In genomic region chr6:87700729-87701675, GRCh38 we compare ENCODE assay signal across 1 cellular context.
TF ChIP-seq lines count a peak whose summit lies in the region.

No MANE protein-coding gene starts in this region.

TF ChIP-seq in HepG2, 621 proteins besides CTCF, POLR2A, EP300 and RAD21 (continued from another document and continues in another):
- TF ChIP-seq ZNF687 (CRISPR knock-in tag; IDR thresholded peaks at IDR 0.05) (no peak), GTF3A (CRISPR knock-in tag; conservative IDR thresholded peaks at IDR 0.05) (no peak), PAWR (CRISPR knock-in tag; IDR thresholded peaks at IDR 0.05; ENCODE audit: borderline replicate concordance) (no peak), PAF1 (CRISPR knock-in tag; IDR thresholded peaks at IDR 0.05) (no peak), JUN (CRISPR knock-in tag; IDR thresholded peaks at IDR 0.05) (no peak), ZBTB42 (CRISPR knock-in tag; IDR thresholded peaks at IDR 0.05) (no peak), EEA1 (CRISPR knock-in tag; IDR thresholded peaks at IDR 0.05; ENCODE audit: borderline replicate concordance) (no peak), SAP130 (CRISPR knock-in tag; IDR thresholded peaks at IDR 0.05; ENCODE audit: low read depth) (peak; percentile 74), NR2F1 (CRISPR knock-in tag; IDR thresholded peaks at IDR 0.05) (no peak), ZNF282 (IDR thresholded peaks at IDR 0.05; ENCODE audit: partially characterized antibody) (no peak), NKX3-1 (CRISPR knock-in tag; IDR thresholded peaks at IDR 0.05) (no peak), MTA1 (CRISPR knock-in tag; IDR thresholded peaks at IDR 0.05; ENCODE audit: borderline replicate concordance) (no peak), MIER2 (CRISPR knock-in tag; IDR thresholded peaks at IDR 0.05) (no peak), ZFX (CRISPR knock-in tag; IDR thresholded peaks at IDR 0.05; ENCODE audit: low read depth) (no peak), ZEB1 (IDR thresholded peaks at IDR 0.05; ENCODE audit: insufficient replicate concordance, low read depth) (no peak), ZNF383 (CRISPR knock-in tag; IDR thresholded peaks at IDR 0.05; ENCODE audit: borderline replicate concordance) (no peak; the same call in 1 of the 2 replicates), NFIC (IDR thresholded peaks at IDR 0.05; ENCODE audit: low read length) (no peak), THAP8 (CRISPR knock-in tag; IDR thresholded peaks at IDR 0.05; ENCODE audit: borderline replicate concordance) (no peak), ZFP36L2 (CRISPR knock-in tag; IDR thresholded peaks at IDR 0.05) (no peak), ZBTB3 (CRISPR knock-in tag; IDR thresholded peaks at IDR 0.05; ENCODE audit: borderline replicate concordance, low read depth) (no peak), SIN3B (IDR thresholded peaks at IDR 0.05; ENCODE audit: low read length) (0 out of 2 replicates have a peak, but pooled peaks have one; percentile 13), ZNF777 (CRISPR knock-in tag; IDR thresholded peaks at IDR 0.05) (no peak), ELK4 (CRISPR knock-in tag; IDR thresholded peaks at IDR 0.05; ENCODE audit: borderline replicate concordance) (no peak), GLI4 (CRISPR knock-in tag; IDR thresholded peaks at IDR 0.05; ENCODE audit: borderline replicate concordance) (no peak), ZKSCAN5 (CRISPR knock-in tag; IDR thresholded peaks at IDR 0.05) (no peak), ZFP37 (CRISPR knock-in tag; IDR thresholded peaks at IDR 0.05; ENCODE audit: borderline replicate concordance) (no peak), MYPOP (CRISPR knock-in tag; IDR thresholded peaks at IDR 0.05) (no peak), ZNF883 (CRISPR knock-in tag; IDR thresholded peaks at IDR 0.05; ENCODE audit: not compliant biosample characterization) (no peak), MEIS2 (CRISPR knock-in tag; IDR thresholded peaks at IDR 0.05) (0 out of 2 replicates have a peak, but pooled peaks have one; percentile 8), BRF2 (CRISPR knock-in tag; IDR thresholded peaks at IDR 0.05) (no peak), PHF21A (CRISPR knock-in tag; IDR thresholded peaks at IDR 0.05) (no peak)
- TF ChIP-seq, protein P1, sequence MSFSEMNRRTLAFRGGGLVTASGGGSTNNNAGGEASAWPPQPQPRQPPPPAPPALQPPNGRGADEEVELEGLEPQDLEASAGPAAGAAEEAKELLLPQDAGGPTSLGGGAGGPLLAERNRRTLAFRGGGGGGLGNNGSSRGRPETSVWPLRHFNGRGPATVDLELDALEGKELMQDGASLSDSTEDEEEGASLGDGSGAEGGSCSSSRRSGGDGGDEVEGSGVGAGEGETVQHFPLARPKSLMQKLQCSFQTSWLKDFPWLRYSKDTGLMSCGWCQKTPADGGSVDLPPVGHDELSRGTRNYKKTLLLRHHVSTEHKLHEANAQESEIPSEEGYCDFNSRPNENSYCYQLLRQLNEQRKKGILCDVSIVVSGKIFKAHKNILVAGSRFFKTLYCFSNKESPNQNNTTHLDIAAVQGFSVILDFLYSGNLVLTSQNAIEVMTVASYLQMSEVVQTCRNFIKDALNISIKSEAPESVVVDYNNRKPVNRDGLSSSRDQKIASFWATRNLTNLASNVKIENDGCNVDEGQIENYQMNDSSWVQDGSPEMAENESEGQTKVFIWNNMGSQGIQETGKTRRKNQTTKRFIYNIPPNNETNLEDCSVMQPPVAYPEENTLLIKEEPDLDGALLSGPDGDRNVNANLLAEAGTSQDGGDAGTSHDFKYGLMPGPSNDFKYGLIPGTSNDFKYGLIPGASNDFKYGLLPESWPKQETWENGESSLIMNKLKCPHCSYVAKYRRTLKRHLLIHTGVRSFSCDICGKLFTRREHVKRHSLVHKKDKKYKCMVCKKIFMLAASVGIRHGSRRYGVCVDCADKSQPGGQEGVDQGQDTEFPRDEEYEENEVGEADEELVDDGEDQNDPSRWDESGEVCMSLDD (CRISPR knock-in tag; IDR thresholded peaks at IDR 0.05; ENCODE audit: borderline replicate concordance) = peak; percentile 57; the same call in 1 of the 2 replicates
- TF ChIP-seq, protein P2, sequence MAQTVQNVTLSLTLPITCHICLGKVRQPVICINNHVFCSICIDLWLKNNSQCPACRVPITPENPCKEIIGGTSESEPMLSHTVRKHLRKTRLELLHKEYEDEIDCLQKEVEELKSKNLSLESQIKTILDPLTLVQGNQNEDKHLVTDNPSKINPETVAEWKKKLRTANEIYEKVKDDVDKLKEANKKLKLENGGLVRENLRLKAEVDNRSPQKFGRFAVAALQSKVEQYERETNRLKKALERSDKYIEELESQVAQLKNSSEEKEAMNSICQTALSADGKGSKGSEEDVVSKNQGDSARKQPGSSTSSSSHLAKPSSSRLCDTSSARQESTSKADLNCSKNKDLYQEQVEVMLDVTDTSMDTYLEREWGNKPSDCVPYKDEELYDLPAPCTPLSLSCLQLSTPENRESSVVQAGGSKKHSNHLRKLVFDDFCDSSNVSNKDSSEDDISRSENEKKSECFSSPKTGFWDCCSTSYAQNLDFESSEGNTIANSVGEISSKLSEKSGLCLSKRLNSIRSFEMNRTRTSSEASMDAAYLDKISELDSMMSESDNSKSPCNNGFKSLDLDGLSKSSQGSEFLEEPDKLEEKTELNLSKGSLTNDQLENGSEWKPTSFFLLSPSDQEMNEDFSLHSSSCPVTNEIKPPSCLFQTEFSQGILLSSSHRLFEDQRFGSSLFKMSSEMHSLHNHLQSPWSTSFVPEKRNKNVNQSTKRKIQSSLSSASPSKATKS (CRISPR knock-in tag; IDR thresholded peaks at IDR 0.05) = no peak
- TF ChIP-seq, protein P3, sequence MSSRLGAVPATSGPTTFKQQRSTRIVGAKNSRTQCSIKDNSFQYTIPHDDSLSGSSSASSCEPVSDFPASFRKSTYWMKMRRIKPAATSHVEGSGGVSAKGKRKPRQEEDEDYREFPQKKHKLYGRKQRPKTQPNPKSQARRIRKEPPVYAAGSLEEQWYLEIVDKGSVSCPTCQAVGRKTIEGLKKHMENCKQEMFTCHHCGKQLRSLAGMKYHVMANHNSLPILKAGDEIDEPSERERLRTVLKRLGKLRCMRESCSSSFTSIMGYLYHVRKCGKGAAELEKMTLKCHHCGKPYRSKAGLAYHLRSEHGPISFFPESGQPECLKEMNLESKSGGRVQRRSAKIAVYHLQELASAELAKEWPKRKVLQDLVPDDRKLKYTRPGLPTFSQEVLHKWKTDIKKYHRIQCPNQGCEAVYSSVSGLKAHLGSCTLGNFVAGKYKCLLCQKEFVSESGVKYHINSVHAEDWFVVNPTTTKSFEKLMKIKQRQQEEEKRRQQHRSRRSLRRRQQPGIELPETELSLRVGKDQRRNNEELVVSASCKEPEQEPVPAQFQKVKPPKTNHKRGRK (CRISPR knock-in tag; IDR thresholded peaks at IDR 0.05) = no peak
- TF ChIP-seq, protein P4, sequence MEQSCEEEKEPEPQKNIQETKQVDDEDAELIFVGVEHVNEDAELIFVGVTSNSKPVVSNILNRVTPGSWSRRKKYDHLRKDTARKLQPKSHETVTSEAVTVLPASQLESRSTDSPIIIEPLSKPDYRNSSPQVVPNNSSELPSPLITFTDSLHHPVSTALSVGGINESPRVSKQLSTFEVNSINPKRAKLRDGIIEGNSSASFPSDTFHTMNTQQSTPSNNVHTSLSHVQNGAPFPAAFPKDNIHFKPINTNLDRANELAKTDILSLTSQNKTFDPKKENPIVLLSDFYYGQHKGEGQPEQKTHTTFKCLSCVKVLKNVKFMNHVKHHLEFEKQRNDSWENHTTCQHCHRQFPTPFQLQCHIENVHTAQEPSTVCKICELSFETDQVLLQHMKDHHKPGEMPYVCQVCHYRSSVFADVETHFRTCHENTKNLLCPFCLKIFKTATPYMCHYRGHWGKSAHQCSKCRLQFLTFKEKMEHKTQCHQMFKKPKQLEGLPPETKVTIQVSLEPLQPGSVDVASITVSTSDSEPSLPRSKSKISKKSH (CRISPR knock-in tag; IDR thresholded peaks at IDR 0.05; ENCODE audit: borderline replicate concordance) = no peak
- TF ChIP-seq, protein P5, sequence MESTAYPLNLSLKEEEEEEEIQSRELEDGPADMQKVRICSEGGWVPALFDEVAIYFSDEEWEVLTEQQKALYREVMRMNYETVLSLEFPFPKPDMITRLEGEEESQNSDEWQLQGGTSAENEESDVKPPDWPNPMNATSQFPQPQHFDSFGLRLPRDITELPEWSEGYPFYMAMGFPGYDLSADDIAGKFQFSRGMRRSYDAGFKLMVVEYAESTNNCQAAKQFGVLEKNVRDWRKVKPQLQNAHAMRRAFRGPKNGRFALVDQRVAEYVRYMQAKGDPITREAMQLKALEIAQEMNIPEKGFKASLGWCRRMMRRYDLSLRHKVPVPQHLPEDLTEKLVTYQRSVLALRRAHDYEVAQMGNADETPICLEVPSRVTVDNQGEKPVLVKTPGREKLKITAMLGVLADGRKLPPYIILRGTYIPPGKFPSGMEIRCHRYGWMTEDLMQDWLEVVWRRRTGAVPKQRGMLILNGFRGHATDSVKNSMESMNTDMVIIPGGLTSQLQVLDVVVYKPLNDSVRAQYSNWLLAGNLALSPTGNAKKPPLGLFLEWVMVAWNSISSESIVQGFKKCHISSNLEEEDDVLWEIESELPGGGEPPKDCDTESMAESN (CRISPR knock-in tag; conservative IDR thresholded peaks at IDR 0.05) = no peak
- TF ChIP-seq, protein P6, sequence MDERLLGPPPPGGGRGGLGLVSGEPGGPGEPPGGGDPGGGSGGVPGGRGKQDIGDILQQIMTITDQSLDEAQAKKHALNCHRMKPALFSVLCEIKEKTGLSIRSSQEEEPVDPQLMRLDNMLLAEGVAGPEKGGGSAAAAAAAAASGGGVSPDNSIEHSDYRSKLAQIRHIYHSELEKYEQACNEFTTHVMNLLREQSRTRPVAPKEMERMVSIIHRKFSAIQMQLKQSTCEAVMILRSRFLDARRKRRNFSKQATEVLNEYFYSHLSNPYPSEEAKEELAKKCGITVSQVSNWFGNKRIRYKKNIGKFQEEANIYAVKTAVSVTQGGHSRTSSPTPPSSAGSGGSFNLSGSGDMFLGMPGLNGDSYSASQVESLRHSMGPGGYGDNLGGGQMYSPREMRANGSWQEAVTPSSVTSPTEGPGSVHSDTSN (CRISPR knock-in tag; IDR thresholded peaks at IDR 0.05) = no peak
- TF ChIP-seq, protein P7, sequence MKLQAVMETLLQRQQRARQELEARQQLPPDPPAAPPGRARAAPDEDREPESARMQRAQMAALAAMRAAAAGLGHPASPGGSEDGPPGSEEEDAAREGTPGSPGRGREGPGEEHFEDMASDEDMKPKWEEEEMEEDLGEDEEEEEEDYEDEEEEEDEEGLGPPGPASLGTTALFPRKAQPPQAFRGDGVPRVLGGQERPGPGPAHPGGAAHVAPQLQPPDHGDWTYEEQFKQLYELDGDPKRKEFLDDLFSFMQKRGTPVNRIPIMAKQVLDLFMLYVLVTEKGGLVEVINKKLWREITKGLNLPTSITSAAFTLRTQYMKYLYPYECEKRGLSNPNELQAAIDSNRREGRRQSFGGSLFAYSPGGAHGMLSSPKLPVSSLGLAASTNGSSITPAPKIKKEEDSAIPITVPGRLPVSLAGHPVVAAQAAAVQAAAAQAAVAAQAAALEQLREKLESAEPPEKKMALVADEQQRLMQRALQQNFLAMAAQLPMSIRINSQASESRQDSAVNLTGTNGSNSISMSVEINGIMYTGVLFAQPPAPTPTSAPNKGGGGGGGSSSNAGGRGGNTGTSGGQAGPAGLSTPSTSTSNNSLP (IDR thresholded peaks at IDR 0.05; ENCODE audit: low read depth, low read length) = peak; percentile 54; the same call in 1 of the 2 replicates
